ENCODE assay signal across 15 cellular contexts in genomic region chr2:26067186-26067974, GRCh38. TPM values are rescaled to one million over a fixed set of nuclear protein-coding genes. Genes with fewer than 3 reads are reported as not detected.
DNase-seq lines count a peak whose midpoint lies in the region; ATAC-seq, FAIRE-seq and TF ChIP-seq lines count a peak whose summit lies in the region.
"Had no signal": no experiment of that assay in that cellular context is flagged by ENCODE, and none has a peak within 500 bp of the region (broad histone marks: within the 10 kb centered on the region; RNA-seq: fewer than 3 reads in every experiment).

No MANE protein-coding gene starts in this region.

- no TSS peak for BruUV-seq in Panc1 (replicated peaks; lab: Mats Ljungman, UMichigan)

- H2BK12ac ChIP-seq in H1 (ENCODE audit: low read depth, low read length): no peak overlapping the region

- no peak overlapping the region for H3K4ac ChIP-seq in H1 (replicated peaks; ENCODE audit: insufficient read length, low read depth, low read length)

- H2BK120ac ChIP-seq in H1 (replicated peaks; ENCODE audit: low read depth, low read length): no peak overlapping the region

- 81% methylated on average over 1 of the region's 1 CpG; no CpG with 5 or more reads in 1 of the 2 experiments for WGBS in H1 (ENCODE audit: extremely low coverage in 1 of 2, insufficient coverage in 1 of 2, insufficient read length in 1 of 2, insufficient replicate concordance in 2 of 2, low coverage in 1 of 2, low lambda C conversion rate in 2 of 2, missing lambda C conversion rate in 1 of 2), 2 experiments

- H3K18ac ChIP-seq in H1 (ENCODE audit: extremely low read depth, low read length): no peak overlapping the region

- peaks cover 4 to 12% of the 10 kb centered on the region in 2 experiments for H4K20me1 ChIP-seq in H1 (replicated peaks in 1 of 2; ENCODE audit: control insufficient read depth in 1 of 2, insufficient read depth in 2 of 2, low read length in 2 of 2)

- H3K9ac ChIP-seq in H1 (replicated peaks in 1 of 4; ENCODE audit: extremely low read depth in 1 of 4, low read depth in 3 of 4, low read length in 3 of 4): no peak overlapping the region

- 0 out of 4 replicates have a peak overlapping the region, but pooled peaks of 1 of the 2 experiments have one; percentile 17 for H3K4me2 ChIP-seq in H1 (ENCODE audit: insufficient read depth in 1 of 2, low read depth in 2 of 2, low read length in 2 of 2)

- H3K56ac ChIP-seq in H1 (replicated peaks; ENCODE audit: insufficient read length, low read depth, low read length): no peak overlapping the region

- no peak for DNase-seq in activated T-cell treated with anti-CD3 and anti-CD28 coated beads, Interleukin-2, amount 50 U/mL, for 72 hours
- DNase-seq in activated T-cell treated with anti-CD3 and anti-CD28 coated beads, Interleukin-2, amount 50 U/mL, for 4 hours: no peak
- DNase-seq in Panc1 (ENCODE audit: low read depth, low spot score): no peak
- no peak for DNase-seq in H1 (ENCODE audit: low read depth in 1 of 2, low spot score in 2 of 2)
- no peak for DNase-seq in stimulated activated naive B cell treated with anti-CD40 and anti-IgM and Interleukin-4, amounts not matched to agents 10 μg/mL and 1 μg/mL and 100 μg/mL, for 72 hours
- DNase-seq in C1 segment of cervical spinal cord (lab: John Stamatoyannopoulos, UW): no peak
- DNase-seq: activated CD4-positive, alpha-beta T cell treated with anti-CD3 and anti-CD28 coated beads for 4 hours; dermis blood vessel endothelial cell; left colon; NCI-H1105; NCI-H526 treated with DMSO at 0.1 percent for 48 hours; stimulated activated CD4-positive, alpha-beta T cell treated with anti-CD3 and anti-CD28 coated beads, Interleukin-12 subunit alpha, Interleukin-12 subunit beta, amount 100 ng/mL, for 4 hours had no signal

- POLR2A ChIA-PET in Panc1 (lab: Charles Lee): no interaction called here
- POLR2A ChIA-PET in H1 (lab: Charles Lee; ENCODE audit: partially characterized antibody): interaction anchor here (1.2 to 1.9 kb wide), 3 partner anchors 9 to 33 kb away, joined by 3 to 5 read pairs (median 3); partner anchors contain the start of gene RAB10

- intact Hi-C loops in Panc1 (cut with micrococcal nuclease; ENCODE audit: unreplicated experiment): no loop called here

- H3K4me1 ChIP-seq in Panc1 (ENCODE audit: control insufficient read depth, insufficient read depth, low read length): peaks cover 23% of the 10 kb centered on the region
- H3K4me1 ChIP-seq in H1 (replicated peaks in 1 of 4; ENCODE audit: control insufficient read depth in 3 of 4, insufficient read depth in 4 of 4, low read length in 3 of 4): peaks cover 0 to 9% (median 4%) of the 10 kb centered on the region in 4 experiments; a peak in 5 of 7 replicates

- peaks cover 0 to 98% of the 10 kb centered on the region in 2 experiments for H3K79me2 ChIP-seq in H1 (ENCODE audit: control insufficient read depth in 1 of 2, insufficient read depth in 2 of 2, low read length in 2 of 2)

- no peak overlapping the region for H2BK15ac ChIP-seq in H1 (ENCODE audit: low read length)

- peak overlapping the region; percentile 79 for H3K27ac Mint-ChIP-seq in activated T-cell treated with anti-CD3 and anti-CD28 coated beads, Interleukin-2, amount 50 U/mL, for 72 hours
- H3K27ac Mint-ChIP-seq in stimulated activated naive B cell treated with anti-CD40 and anti-IgM and Interleukin-4, amounts not matched to agents 10 μg/mL and 1 μg/mL and 100 μg/mL, for 72 hours: peak overlapping the region; percentile 89

- H3K36me3 ChIP-seq in Panc1 (ENCODE audit: control insufficient read depth, insufficient read depth, low read length) (peaks cover 3% of the 10 kb centered on the region; the same call in 1 of the 2 replicates), H1 (ENCODE audit: control insufficient read depth in 2 of 4, insufficient read depth in 4 of 4, low read length in 3 of 4) (peaks cover 0 to 4% (median 0%) of the 10 kb centered on the region in 4 experiments; a peak in 1 of 8 replicates)

- no peak overlapping the region for H4K5ac ChIP-seq in H1 (ENCODE audit: insufficient read length, low read depth, low read length)

- no peak for TF ChIP-seq CTCF in Panc1 (IDR thresholded peaks at IDR 0.05)
- no peak for TF ChIP-seq CTCF in H1 (IDR thresholded peaks at IDR 0.05; ENCODE audit: control extremely low read depth in 1 of 3, insufficient read depth in 1 of 3, low read depth in 1 of 3, low read length in 3 of 3)

- H3K4me3 ChIP-seq in Panc1 (ENCODE audit: low read depth in 2 of 2, low read length in 2 of 2) (no peak overlapping the region), H1 (ENCODE audit: extremely low read depth in 1 of 4, insufficient read depth in 2 of 4, low read depth in 3 of 4, low read length in 4 of 4) (no peak overlapping the region)
- H3K4me3 ChIP-seq: vagina had no signal

- H2AK5ac ChIP-seq in H1 (ENCODE audit: low read depth, low read length): no peak overlapping the region

- peak overlapping the region; percentile 37 for H3K27ac ChIP-seq in Panc1 (ENCODE audit: low read length)
- 0 out of 2 replicates have a peak overlapping the region, but pooled peaks have one; percentile 34 for H3K27ac ChIP-seq in H1 (ENCODE audit: low read depth, low read length)
- H3K27ac ChIP-seq: vagina had no signal

- no peak for TF ChIP-seq RAD21 in H1 (IDR thresholded peaks at IDR 0.05 in 1 of 2, conservative IDR thresholded peaks at IDR 0.05 in 1 of 2; ENCODE audit: low read depth in 2 of 2, low read length in 2 of 2)

- in situ Hi-C loops in Panc1 (cut with HindIII; ENCODE audit: low pct_unique_long_range_greater_than_20kb, low sequenced_read_pairs): no loop called here

- peak overlapping the region; percentile 79 to 80 for H3K4me3 Mint-ChIP-seq in activated T-cell treated with anti-CD3 and anti-CD28 coated beads, Interleukin-2, amount 50 U/mL, for 72 hours
- no peak overlapping the region for H3K4me3 Mint-ChIP-seq in activated T-cell treated with anti-CD3 and anti-CD28 coated beads, Interleukin-2, amount 50 U/mL, for 4 hours
- H3K4me3 Mint-ChIP-seq in stimulated activated naive B cell treated with anti-CD40 and anti-IgM and Interleukin-4, amounts not matched to agents 10 μg/mL and 1 μg/mL and 100 μg/mL, for 72 hours: peak overlapping the region in 1 of 2 donors; percentile 30

- no peak for FAIRE-seq in H1 (lab: Jason Lieb, UNC)

- H4K91ac ChIP-seq in H1 (replicated peaks; ENCODE audit: insufficient read length, low read length): no peak overlapping the region

- no peak overlapping the region for H2BK5ac ChIP-seq in H1 (ENCODE audit: low read depth, low read length)

- no peaks in the 10 kb centered on the region for H3K23me2 ChIP-seq in H1 (ENCODE audit: low read depth, low read length)

- peaks cover 46% of the 10 kb centered on the region for H3K4me1 Mint-ChIP-seq in activated T-cell treated with anti-CD3 and anti-CD28 coated beads, Interleukin-2, amount 50 U/mL, for 72 hours (ENCODE audit: low read depth)
- H3K4me1 Mint-ChIP-seq in activated T-cell treated with anti-CD3 and anti-CD28 coated beads, Interleukin-2, amount 50 U/mL, for 4 hours (ENCODE audit: low read depth): peaks cover 44% of the 10 kb centered on the region
- H3K4me1 Mint-ChIP-seq in stimulated activated naive B cell treated with anti-CD40 and anti-IgM and Interleukin-4, amounts not matched to agents 10 μg/mL and 1 μg/mL and 100 μg/mL, for 72 hours: peaks cover 18 to 47% of the 10 kb centered on the region in 2 donors

- no peak for TF ChIP-seq POLR2A in H1 (IDR thresholded peaks at IDR 0.05; ENCODE audit: control extremely low read depth in 1 of 2, low read depth in 2 of 2, low read length in 2 of 2)

- H3K9me3 ChIP-seq in Panc1 (ENCODE audit: control insufficient read depth, insufficient read depth, low read depth, low read length): no peaks in the 10 kb centered on the region
- H3K9me3 ChIP-seq in H1 (ENCODE audit: insufficient read depth in 2 of 2, low read depth in 1 of 2, low read length in 1 of 2): no peaks in the 10 kb centered on the region
- H3K9me3 ChIP-seq: vagina had no signal

- CTCF ChIA-PET in Panc1 (lab: Charles Lee): no interaction called here
- CTCF ChIA-PET in H1 (lab: Charles Lee; ENCODE audit: partially characterized antibody): no interaction called here

- no peaks in the 10 kb centered on the region; the same call in 1 of the 2 replicates for H3K79me1 ChIP-seq in H1 (ENCODE audit: low read depth, low read length)

- no peak for TF ChIP-seq EP300 in H1 (IDR thresholded peaks at IDR 0.05; ENCODE audit: borderline replicate concordance in 1 of 2, low read depth in 2 of 2, low read length in 2 of 2)

- H3K23ac ChIP-seq in H1 (ENCODE audit: insufficient read length): no peak overlapping the region

- no peak overlapping the region for H3K14ac ChIP-seq in H1 (ENCODE audit: insufficient read length)

- H3K27me3 ChIP-seq in Panc1 (ENCODE audit: control insufficient read depth, insufficient read depth, low read length) (no peaks in the 10 kb centered on the region), H1 (replicated peaks in 1 of 4; ENCODE audit: control insufficient read depth in 3 of 4, extremely low read depth in 1 of 4, insufficient read depth in 3 of 4, low read length in 3 of 4) (no peaks in the 10 kb centered on the region)
- H3K27me3 ChIP-seq: vagina had no signal

- no peak for ATAC-seq in activated T-cell treated with anti-CD3 and anti-CD28 coated beads, Interleukin-2, amount 50 U/mL, for 72 hours (replicated peaks in 1 of 2)
- no peak for ATAC-seq in activated T-cell treated with anti-CD3 and anti-CD28 coated beads, Interleukin-2, amount 50 U/mL, for 4 hours
- ATAC-seq in Panc1 (no peak), HG02678 (IDR thresholded peaks at IDR 0.05; ENCODE audit: unreplicated experiment) (no peak), GM21528 (IDR thresholded peaks at IDR 0.05; ENCODE audit: low FRiP score, unreplicated experiment) (no peak)
- no peak for ATAC-seq in stimulated activated naive B cell treated with anti-CD40 and anti-IgM and Interleukin-4, amounts not matched to agents 10 μg/mL and 1 μg/mL and 100 μg/mL, for 72 hours (replicated peaks)
- ATAC-seq: left colon had no signal

- H2AFZ ChIP-seq in H1 (ENCODE audit: low read length): no peak overlapping the region

- H2BK20ac ChIP-seq in H1 (ENCODE audit: low read length): no peak overlapping the region

- peaks cover 0 to 4% of the 10 kb centered on the region in 2 donors for H3K9me3 Mint-ChIP-seq in activated T-cell treated with anti-CD3 and anti-CD28 coated beads, Interleukin-2, amount 50 U/mL, for 72 hours
- no peaks in the 10 kb centered on the region for H3K9me3 Mint-ChIP-seq in activated T-cell treated with anti-CD3 and anti-CD28 coated beads, Interleukin-2, amount 50 U/mL, for 4 hours
- H3K9me3 Mint-ChIP-seq in stimulated activated naive B cell treated with anti-CD40 and anti-IgM and Interleukin-4, amounts not matched to agents 10 μg/mL and 1 μg/mL and 100 μg/mL, for 72 hours: peaks cover 2 to 7% of the 10 kb centered on the region in 2 donors

- H4K8ac ChIP-seq in H1 (ENCODE audit: extremely low read depth, insufficient read depth, low read length): no peak overlapping the region

- H3K27me3 Mint-ChIP-seq in activated T-cell treated with anti-CD3 and anti-CD28 coated beads, Interleukin-2, amount 50 U/mL, for 72 hours (ENCODE audit: low read depth): no peaks in the 10 kb centered on the region
- H3K27me3 Mint-ChIP-seq in activated T-cell treated with anti-CD3 and anti-CD28 coated beads, Interleukin-2, amount 50 U/mL, for 4 hours (ENCODE audit: low read depth): no peaks in the 10 kb centered on the region
- no peaks in the 10 kb centered on the region for H3K27me3 Mint-ChIP-seq in stimulated activated naive B cell treated with anti-CD40 and anti-IgM and Interleukin-4, amounts not matched to agents 10 μg/mL and 1 μg/mL and 100 μg/mL, for 72 hours

- H3K36me3 Mint-ChIP-seq in activated T-cell treated with anti-CD3 and anti-CD28 coated beads, Interleukin-2, amount 50 U/mL, for 72 hours (ENCODE audit: insufficient read depth in 2 of 2): peaks cover 4 to 5% of the 10 kb centered on the region in 2 donors
- peaks cover 12% of the 10 kb centered on the region for H3K36me3 Mint-ChIP-seq in activated T-cell treated with anti-CD3 and anti-CD28 coated beads, Interleukin-2, amount 50 U/mL, for 4 hours (ENCODE audit: insufficient read depth)
- peaks cover 26 to 28% of the 10 kb centered on the region in 2 donors for H3K36me3 Mint-ChIP-seq in stimulated activated naive B cell treated with anti-CD40 and anti-IgM and Interleukin-4, amounts not matched to agents 10 μg/mL and 1 μg/mL and 100 μg/mL, for 72 hours

RNA-seq across cellular contexts. Expression of gene RAB10, which starts 33.5 kb away (rescaled TPM):
- total RNA-seq in activated T-cell treated with anti-CD3 and anti-CD28 coated beads, Interleukin-2, amount 50 U/mL, for 72 hours: 100 to 1,000 TPM; 137 to 147 TPM
- 100 to 1,000 TPM; 135 to 155 (median 146) TPM for total RNA-seq in activated T-cell treated with anti-CD3 and anti-CD28 coated beads, Interleukin-2, amount 50 U/mL, for 4 hours
- 208 TPM for total RNA-seq in Panc1 (2021; ENCODE audit: unreplicated experiment)
- polyA plus RNA-seq in Panc1 (2012; ENCODE audit: insufficient read length): 153 TPM
- 127 and 136 TPM in 2 replicates for total RNA-seq in H1 (2021; fragmentation: NEBNext Ultra II Directional; extraction: Animal tissue kit (Norgen Biotek cat#: 25700))
- 42.6 and 54.0 TPM in 2 replicates for polyA plus RNA-seq in H1 (2011; rRNA removed)
- polyA plus RNA-seq in H1 (2011; cell fraction: cytosol; rRNA removed): 89.1 TPM
- polyA plus RNA-seq in H1 (2011; cell fraction: nucleus; rRNA removed): 33.3 TPM
- polyA plus RNA-seq in H1 (2012, experiment 1 of 2): 86.7 to 134 TPM (median 95.2 TPM) in 4 replicates
- polyA plus RNA-seq in H1 (2012, experiment 2 of 2): 36.5 TPM
- 78.4 TPM for polyA plus RNA-seq in H1 (2013, experiment 1 of 2)
- polyA plus RNA-seq in H1 (2013, experiment 2 of 2): 84.4 TPM
- polyA minus RNA-seq in H1 (2011; rRNA and poly(A)+ RNA removed): 40.8 and 48.4 TPM in 2 replicates
- polyA minus RNA-seq in H1 (2011; cell fraction: cytosol; rRNA and poly(A)+ RNA removed): 67.7 TPM
- polyA minus RNA-seq in H1 (2011; cell fraction: nucleus; rRNA and poly(A)+ RNA removed): 47.1 TPM
